21 cellular contexts compared by ENCODE assay signal in the genomic region with DNA sequence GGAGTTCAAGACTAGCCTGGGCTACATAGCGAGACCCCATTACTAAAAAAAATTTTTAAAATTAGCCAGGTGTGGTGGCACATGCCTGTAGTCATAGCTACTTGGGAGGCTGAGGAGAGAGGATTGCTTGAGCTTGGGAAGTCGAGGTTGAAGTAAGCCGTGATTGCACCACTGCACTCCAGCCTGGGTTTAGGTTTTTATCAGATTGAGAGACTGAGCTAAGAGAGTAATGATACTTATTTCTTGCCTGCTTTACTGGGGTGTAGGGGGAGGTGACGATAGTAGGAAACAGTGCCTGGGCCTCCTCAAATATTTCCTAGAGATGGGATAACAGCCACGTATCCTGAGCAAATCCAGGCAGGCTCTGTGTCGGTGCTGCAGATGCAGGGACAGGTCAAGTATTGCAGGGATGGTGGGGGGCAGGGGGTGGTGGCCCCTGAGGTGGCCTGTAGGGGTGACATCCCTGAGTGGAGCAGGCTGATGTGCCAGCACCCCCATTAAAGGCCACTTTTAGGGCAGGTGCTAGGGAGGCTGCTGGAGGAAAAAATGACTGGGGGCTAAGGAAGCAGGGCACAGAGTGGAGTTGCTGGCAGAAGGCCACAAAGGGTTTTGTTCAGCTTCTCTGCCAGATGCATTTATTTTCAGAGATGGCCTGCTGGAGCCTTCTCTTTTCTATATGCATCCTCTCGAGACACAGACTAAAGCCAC.
A peak's percentile ranks its signal among the peaks of the same experiment; 100 is the strongest.
DNase-seq lines count a peak whose midpoint lies in the region; ATAC-seq and TF ChIP-seq lines count a peak whose summit lies in the region.
"Had no signal": no experiment of that assay in that cellular context is flagged by ENCODE, and none has a peak within 500 bp of the region (broad histone marks: within the 10 kb centered on the region; RNA-seq: fewer than 3 reads in every experiment).

No MANE protein-coding gene starts in this region.

- no peaks in the 10 kb centered on the region for H3K36me3 Mint-ChIP-seq in nephron (ENCODE audit: low read depth)
- H3K36me3 Mint-ChIP-seq: CD14-positive monocyte had no signal

- no peaks in the 10 kb centered on the region for H3K27me3 ChIP-seq in tibial artery
- H3K27me3 ChIP-seq: body of pancreas, left lung, tibial nerve had no signal

- H3K4me1 Mint-ChIP-seq in nephron, result peaks cover 77% of the 10 kb centered on the region

- H3K27me3 Mint-ChIP-seq in nephron (ENCODE audit: low read depth), result peaks cover 27% of the 10 kb centered on the region

- H3K4me1 ChIP-seq in tibial artery, result peaks cover 0 to 14% (median 7%) of the 10 kb centered on the region in 4 donors

- no peak overlapping the region for H3K4me3 ChIP-seq in tibial artery
- H3K4me3 ChIP-seq: body of pancreas, left lung, psoas muscle, SK-N-MC, spleen, tibial nerve had no signal

- no peak overlapping the region for H3K4me3 Mint-ChIP-seq in nephron
- H3K4me3 Mint-ChIP-seq: activated naive CD4-positive, alpha-beta T cell treated with anti-CD3 and anti-CD28 coated beads for 36 hours; CD14-positive monocyte had no signal

- intact Hi-C loops in left ventricle myocardium superior (cut with micrococcal nuclease) (no loop called here), tibial artery (cut with DNase I; ENCODE audit: low total_unique reads) (no loop called here)

- peak; percentile 54 for DNase-seq in DMS 273 (lab: John Stamatoyannopoulos, UW; ENCODE audit: unreplicated experiment)
- no peak for DNase-seq in DMS 273 treated with DMSO at 0.1 percent for 48 hours (lab: John Stamatoyannopoulos, UW)
- DNase-seq in HT-29 (ENCODE audit: low spot score), result peak; percentile 8
- DNase-seq in amniotic epithelial cell (ENCODE audit: low read depth), result peak; percentile 56
- no peak for DNase-seq in left ventricle myocardium superior
- no peak for DNase-seq in tibial artery
- DNase-seq: activated CD4-positive, alpha-beta T cell treated with anti-CD3 and anti-CD28 coated beads for 4 hours; activated naive CD4-positive, alpha-beta T cell treated with anti-CD3 and anti-CD28 coated beads for 36 hours; body of pancreas; Karpas-422; left lung; NCI-H1436 treated with DMSO at 0.1 percent for 48 hours; PC-3; psoas muscle; spleen had no signal

- no peaks in the 10 kb centered on the region for H3K9me3 Mint-ChIP-seq in nephron
- H3K9me3 Mint-ChIP-seq: activated naive CD4-positive, alpha-beta T cell treated with anti-CD3 and anti-CD28 coated beads for 36 hours had no signal

- peak overlapping the region in 2 of 3 experiments; percentile 40 to 63 for H3K27ac Mint-ChIP-seq in nephron
- H3K27ac Mint-ChIP-seq: activated naive CD4-positive, alpha-beta T cell treated with anti-CD3 and anti-CD28 coated beads for 36 hours had no signal

- H3K9me3 ChIP-seq in tibial artery, result no peaks in the 10 kb centered on the region
- H3K9me3 ChIP-seq: body of pancreas, left lung, psoas muscle, spleen, tibial nerve had no signal

- TF ChIP-seq CTCF in nephron (IDR thresholded peaks at IDR 0.05; ENCODE audit: unreplicated experiment in 3 of 3) (no peak), tibial artery (IDR thresholded peaks at IDR 0.05) (no peak)

- H3K36me3 ChIP-seq in tibial artery, result no peaks in the 10 kb centered on the region
- H3K36me3 ChIP-seq: left lung, spleen, tibial nerve had no signal

- H3K27ac ChIP-seq in tibial artery, result no peak overlapping the region
- H3K27ac ChIP-seq: 22Rv1, body of pancreas, left lung, psoas muscle, SK-N-MC, spleen had no signal

- no peak for ATAC-seq in left ventricle myocardium superior
- no peak for ATAC-seq in HG02884 (IDR thresholded peaks at IDR 0.05; ENCODE audit: unreplicated experiment)
- ATAC-seq: body of pancreas, left lung, PC-3, psoas muscle had no signal

Comparison
In these comparisons a context has a peak if more than half of its experiments do, and no peak if none do; other contexts are left out.
1. DNase-seq: peak in DMS 273 (single experiment), HT-29 (single experiment) and amniotic epithelial cell (single experiment); none in DMS 273 treated with DMSO at 0.1 percent for 48 hours (single experiment), left ventricle myocardium superior (single experiment) and tibial artery (0 of 2).